ENCODE assay signal across 27 cellular contexts in the genomic region with DNA sequence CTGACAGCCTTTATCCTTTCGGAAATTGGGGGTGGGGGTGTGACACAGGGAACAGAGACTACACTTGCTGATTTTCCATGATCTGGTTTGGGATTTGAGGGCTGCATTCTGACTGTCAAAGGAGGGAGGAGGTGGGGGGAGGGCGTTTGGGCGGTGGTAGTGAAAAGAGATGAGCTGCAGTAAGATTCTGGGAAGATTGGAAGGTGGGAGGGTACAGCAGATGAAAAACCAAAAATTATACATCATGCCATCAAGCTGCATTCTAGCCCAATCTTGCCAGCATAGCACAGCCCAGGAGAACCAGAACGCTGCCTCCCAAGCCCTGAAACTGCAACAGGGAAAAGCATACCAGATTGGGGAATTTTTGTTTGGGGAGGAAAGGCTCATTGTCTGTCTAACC. TPM values are rescaled to one million over a fixed set of nuclear protein-coding genes. Genes with fewer than 3 reads are reported as not detected.
DNase-seq lines count a peak whose midpoint lies in the region; ATAC-seq, FAIRE-seq and TF ChIP-seq lines count a peak whose summit lies in the region.
"Had no signal": no experiment of that assay in that cellular context is flagged by ENCODE, and none has a peak within 500 bp of the region (broad histone marks: within the 10 kb centered on the region; RNA-seq: fewer than 3 reads in every experiment).

No MANE protein-coding gene starts in this region.

- no peak for FAIRE-seq in A549 (lab: Jason Lieb, UNC)

- ATAC-seq in A549: no peak
- ATAC-seq in aorta (ENCODE audit: low FRiP score): no peak
- no peak for ATAC-seq in HG03442 (IDR thresholded peaks at IDR 0.05; ENCODE audit: unreplicated experiment)
- ATAC-seq: activated CD8-positive, alpha-beta T cell treated with anti-CD3 and anti-CD28 coated beads, Interleukin-2, amount 10 ng/mL, durations not matched to agents 7 days and 5 days had no signal

- H3K4me1 Mint-ChIP-seq in neural progenitor cell (peaks cover 45% of the 10 kb centered on the region), HFFc6 (ENCODE audit: low read depth) (peaks cover 13% of the 10 kb centered on the region)

- H3K27ac ChIP-seq in A549 (peak overlapping the region in 1 of 2 experiments; percentile 86; a peak in 1 of 6 replicates), angular gyrus (ENCODE audit: low read depth, low read length) (peak overlapping the region; percentile 71), neural progenitor cell (no peak overlapping the region), aorta (ENCODE audit: low read depth in 1 of 2, low read length in 2 of 2) (no peak overlapping the region)
- H3K27ac ChIP-seq: 22Rv1, coronary artery, neutrophil, SJCRH30, VCaP had no signal

- H3K4me1 ChIP-seq in A549: peaks cover 59% of the 10 kb centered on the region
- H3K4me1 ChIP-seq in iPS-15b (ENCODE audit: control insufficient read depth, insufficient read depth, low read length): peaks cover 12% of the 10 kb centered on the region
- peaks cover 33% of the 10 kb centered on the region for H3K4me1 ChIP-seq in neural progenitor cell
- H3K4me1 ChIP-seq in aorta (ENCODE audit: control insufficient read depth in 1 of 2, insufficient read depth in 2 of 2, low read length in 2 of 2): no peaks in the 10 kb centered on the region
- H3K4me1 ChIP-seq: SJCRH30 had no signal

- H3K27me3 Mint-ChIP-seq in neural progenitor cell (ENCODE audit: insufficient read depth, low read depth) (peaks cover 10% of the 10 kb centered on the region), HFFc6 (ENCODE audit: insufficient read depth) (peaks cover 27% of the 10 kb centered on the region)

- H3K79me2 ChIP-seq in neural progenitor cell (ENCODE audit: low read depth): peaks cover 36% of the 10 kb centered on the region

- intact Hi-C loops in aorta (cut with DNase I): no loop called here

- CTCF ChIA-PET in A549 (lab: Yijun Ruan, JAX): interaction anchor here (0.6 to 33.1 kb wide), 5 partner anchors 1 to 119 kb away, joined by 3 to 1365 read pairs (median 311); partner anchors contain the start of genes DDX23, FKBP11 and RND1

- no peak overlapping the region for H3K9ac ChIP-seq in iPS-15b (ENCODE audit: low read depth, low read length)
- H3K9ac ChIP-seq in neural progenitor cell: no peak overlapping the region

- peaks cover 24% of the 10 kb centered on the region for H4K20me1 ChIP-seq in neural progenitor cell (ENCODE audit: low read depth)

- peaks cover 2% of the 10 kb centered on the region for H3K9me3 Mint-ChIP-seq in neural progenitor cell
- H3K9me3 Mint-ChIP-seq in HFFc6: no peaks in the 10 kb centered on the region
- H3K9me3 Mint-ChIP-seq: activated naive CD4-positive, alpha-beta T cell treated with anti-CD3 and anti-CD28 coated beads, Interleukin-2, amount 50 U/mL, for 24 hours; activated T-helper 2 cell treated with anti-CD3 and anti-CD28 coated beads, Interferon-gamma antibody, Interleukin-2, Interleukin-4, amounts not matched to agents 10 μg/mL and 5 μg/mL and 100 μg/mL, durations not matched to agents 14 hours and 24 hours and 36 hours had no signal

- H3K36me3 ChIP-seq in iPS-15b (ENCODE audit: control insufficient read depth, insufficient read depth, low read length): peaks cover 27% of the 10 kb centered on the region
- H3K36me3 ChIP-seq in neural progenitor cell: no peaks in the 10 kb centered on the region
- no peaks in the 10 kb centered on the region for H3K36me3 ChIP-seq in aorta (ENCODE audit: control insufficient read depth in 1 of 2, insufficient read depth in 2 of 2, low read length in 1 of 2)
- H3K36me3 ChIP-seq: neutrophil, SJCRH30 had no signal

- H2AFZ ChIP-seq in neural progenitor cell (replicated peaks): no peak overlapping the region

- peaks cover 12% of the 10 kb centered on the region for H3F3A ChIP-seq in neural progenitor cell (ENCODE audit: low read depth)

- peak overlapping the region; percentile 84 for H3K4me2 ChIP-seq in A549
- H3K4me2 ChIP-seq in neural progenitor cell: peak overlapping the region; percentile 93

- TF ChIP-seq CTCF in A549 (IDR thresholded peaks at IDR 0.05) (no peak), neural progenitor cell (IDR thresholded peaks at IDR 0.05) (no peak), HFFc6 (IDR thresholded peaks at IDR 0.05) (no peak)

- H3K4me3 Mint-ChIP-seq in neural progenitor cell (peak overlapping the region; percentile 97), HFFc6 (no peak overlapping the region)

- no peak for DNase-seq in A549 (ENCODE audit: low read depth in 1 of 2, low spot score in 1 of 2)
- DNase-seq in neural progenitor cell (ENCODE audit: low spot score): no peak
- no peak for DNase-seq in HFFc6
- DNase-seq in stimulated activated CD4-positive, alpha-beta T cell treated with anti-CD3 and anti-CD28 coated beads, Interleukin-2, amount 100 ng/mL, for 24 hours: no peak
- DNase-seq in aorta: no peak
- DNase-seq: activated CD4-positive, alpha-beta T cell treated with anti-CD3 and anti-CD28 coated beads for 4 hours; activated CD8-positive, alpha-beta T cell treated with anti-CD3 and anti-CD28 coated beads, Interleukin-2, amount 10 ng/mL, durations not matched to agents 7 days and 5 days; Caco-2; DMS79; GDM1; NCI-H1694; NCI-H82; SJCRH30; stimulated activated CD4-positive, alpha-beta T cell treated with anti-CD3 and anti-CD28 coated beads, Interleukin-4, amount 100 ng/mL, for 4 hours; SW 1271; T1000; trophoblast cell had no signal

- peak overlapping the region; percentile 21 for H3K27ac Mint-ChIP-seq in neural progenitor cell
- no peak overlapping the region for H3K27ac Mint-ChIP-seq in HFFc6
- H3K27ac Mint-ChIP-seq: activated CD8-positive, alpha-beta T cell treated with anti-CD3 and anti-CD28 coated beads, Interleukin-2, amount 10 ng/mL, durations not matched to agents 7 days and 5 days; activated naive CD4-positive, alpha-beta T cell treated with anti-CD3 and anti-CD28 coated beads, Interleukin-2, amount 50 U/mL, for 24 hours; activated T-helper 2 cell treated with anti-CD3 and anti-CD28 coated beads, Interferon-gamma antibody, Interleukin-2, Interleukin-4, amounts not matched to agents 10 μg/mL and 5 μg/mL and 100 μg/mL, durations not matched to agents 14 hours and 24 hours and 36 hours had no signal

- H3K27me3 ChIP-seq in iPS-15b (ENCODE audit: control insufficient read depth, insufficient read depth, low read length) (no peaks in the 10 kb centered on the region), neural progenitor cell (no peaks in the 10 kb centered on the region), aorta (ENCODE audit: control insufficient read depth in 1 of 2, insufficient read depth in 2 of 2, low read length in 1 of 2) (no peaks in the 10 kb centered on the region)

- H3K36me3 Mint-ChIP-seq in neural progenitor cell (peaks cover 16% of the 10 kb centered on the region), HFFc6 (ENCODE audit: low read depth) (no peaks in the 10 kb centered on the region)
- H3K36me3 Mint-ChIP-seq: CD14-positive monocyte had no signal

- no peak for TF ChIP-seq POLR2A in A549 (IDR thresholded peaks at IDR 0.05; ENCODE audit: low read length)

- POLR2A ChIA-PET in A549 (lab: Yijun Ruan, JAX): interaction anchor here (5.3 to 5.5 kb wide), 2 partner anchors 11 to 18 kb away, joined by 126 to 157 read pairs; partner anchors contain the start of gene DDX23

- 61% methylated on average over 4 of the region's 4 CpGs for WGBS in A549 (ENCODE audit: missing lambda C conversion rate)
- 69 to 76% methylated on average over 4 of the region's 4 CpGs for WGBS in aorta, 2 donors

- peak overlapping the region; percentile 68 for H3K4me3 ChIP-seq in A549
- H3K4me3 ChIP-seq in iPS-15b (ENCODE audit: low read depth, low read length): peak overlapping the region; percentile 20
- H3K4me3 ChIP-seq in neural progenitor cell: peak overlapping the region; percentile 79
- H3K4me3 ChIP-seq in aorta (ENCODE audit: low read length in 2 of 2): no peak overlapping the region
- H3K4me3 ChIP-seq: coronary artery, SJCRH30 had no signal

- no peak for TF ChIP-seq EP300 in A549 (IDR thresholded peaks at IDR 0.05)

- TF ChIP-seq RAD21 in A549 (conservative IDR thresholded peaks at IDR 0.05 in 1 of 2, IDR thresholded peaks at IDR 0.05 in 1 of 2): no peak

- H3K9me3 ChIP-seq in A549 (no peaks in the 10 kb centered on the region), iPS-15b (ENCODE audit: control insufficient read depth, insufficient read depth, low read length) (no peaks in the 10 kb centered on the region), neural progenitor cell (ENCODE audit: low read depth) (no peaks in the 10 kb centered on the region), aorta (ENCODE audit: control insufficient read depth, low read length) (no peaks in the 10 kb centered on the region)
- H3K9me3 ChIP-seq: Caco-2, neutrophil, SJCRH30 had no signal

RNA-seq across cellular contexts. Expression of gene RND1, which starts 2.4 kb away (rescaled TPM):
- polyA plus RNA-seq in A549 (2011; rRNA removed): 37.8 and 54.5 TPM in 2 replicates
- polyA plus RNA-seq in A549 (2012; cell fraction: cytosol; rRNA removed): 40.9 and 56.4 TPM in 2 replicates
- 52.9 and 85.6 TPM in 2 replicates for polyA plus RNA-seq in A549 (2012; cell fraction: nucleus; rRNA removed)
- polyA plus RNA-seq in A549 (2017; fragmentation: RNase III; extraction: RNeasy Plus Mini Kit Qiagen cat#74134 plus additional on column Dnase treatment): 16.8 to 28.7 TPM (median 26.5 TPM) in 3 replicates
- 59.3 and 68.2 TPM in 2 replicates for polyA minus RNA-seq in A549 (2011; rRNA and poly(A)+ RNA removed)
- total RNA-seq in neural progenitor cell (ENCODE audit: low replicate concordance): 9.8 and 16.7 TPM in 2 replicates
- total RNA-seq in HFFc6 (2021; fragmentation: NEBNext Ultra II Directional; extraction: Animal tissue kit (Norgen Biotek cat#: 25700)): under 1 TPM in 4 of 6 experiments, not detected in 2; 0.12 to 0.68 (median 0.18) TPM
- total RNA-seq in aorta: 1 to 10 TPM; 3.7 TPM
- under 1 TPM; 0.56 to 0.88 TPM for polyA plus RNA-seq in aorta

RNA-seq across cellular contexts. Expression of gene DDX23, which starts 11.3 kb away (rescaled TPM):
- polyA plus RNA-seq in A549 (2011; rRNA removed): 132 TPM in 2 replicates
- 96.9 and 97.8 TPM in 2 replicates for polyA plus RNA-seq in A549 (2012; cell fraction: cytosol; rRNA removed)
- 129 and 169 TPM in 2 replicates for polyA plus RNA-seq in A549 (2012; cell fraction: nucleus; rRNA removed)
- polyA plus RNA-seq in A549 (2017; fragmentation: RNase III; extraction: RNeasy Plus Mini Kit Qiagen cat#74134 plus additional on column Dnase treatment): 112 to 119 TPM (median 116 TPM) in 3 replicates
- polyA minus RNA-seq in A549 (2011; rRNA and poly(A)+ RNA removed): 96.4 and 97.5 TPM in 2 replicates
- 95.6 and 109 TPM in 2 replicates for total RNA-seq in neural progenitor cell (ENCODE audit: low replicate concordance)
- 10 to 100 TPM; 57.4 to 84.1 (median 69.8) TPM for total RNA-seq in HFFc6 (2021; fragmentation: NEBNext Ultra II Directional; extraction: Animal tissue kit (Norgen Biotek cat#: 25700))
- 10 to 100 TPM; 52.2 to 77.2 TPM for total RNA-seq in aorta
- polyA plus RNA-seq in aorta: 10 to 100 TPM; 25.9 to 48.1 TPM

RNA-seq across cellular contexts. Expression of gene CACNB3, which starts 45.0 kb away (rescaled TPM):
- 12.9 and 15.4 TPM in 2 replicates for polyA plus RNA-seq in A549 (2011; rRNA removed)
- polyA plus RNA-seq in A549 (2012; cell fraction: cytosol; rRNA removed): 15.7 and 22.0 TPM in 2 replicates
- polyA plus RNA-seq in A549 (2012; cell fraction: nucleus; rRNA removed): 46.7 and 47.9 TPM in 2 replicates
- polyA plus RNA-seq in A549 (2017; fragmentation: RNase III; extraction: RNeasy Plus Mini Kit Qiagen cat#74134 plus additional on column Dnase treatment): 17.2 to 25.8 TPM (median 23.9 TPM) in 3 replicates
- 20.3 and 25.5 TPM in 2 replicates for polyA minus RNA-seq in A549 (2011; rRNA and poly(A)+ RNA removed)
- total RNA-seq in neural progenitor cell (ENCODE audit: low replicate concordance): 25.0 and 31.3 TPM in 2 replicates
- total RNA-seq in HFFc6 (2021; fragmentation: NEBNext Ultra II Directional; extraction: Animal tissue kit (Norgen Biotek cat#: 25700)): 10 to 100 TPM; 32.3 to 44.4 (median 38.4) TPM
- total RNA-seq in aorta: 10 to 100 TPM; 20.5 to 30.8 TPM
- polyA plus RNA-seq in aorta: 10 to 100 TPM in 1 of 2 donors, 1 to 10 TPM in 1; 7.3 to 39.3 TPM

Comparison
In these comparisons a context has a peak if more than half of its experiments do, and no peak if none do; other contexts are left out.
1. H3K4me3 ChIP-seq: peak in A549 (single experiment), iPS-15b (single experiment) and neural progenitor cell (single experiment); none in aorta (0 of 2).